In genomic region chr22:43867839-43868652, GRCh38 we compare ENCODE assay signal across 10 cellular contexts. TPM values are rescaled to one million over a fixed set of nuclear protein-coding genes. Genes with fewer than 3 reads are reported as not detected.
DNase-seq lines count a peak whose midpoint lies in the region; ATAC-seq and TF ChIP-seq lines count a peak whose summit lies in the region.
"Had no signal": no experiment of that assay in that cellular context is flagged by ENCODE, and none has a peak within 500 bp of the region (broad histone marks: within the 10 kb centered on the region; RNA-seq: fewer than 3 reads in every experiment).

No MANE protein-coding gene starts in this region.

- H2BK120ac ChIP-seq in trophoblast cell (ENCODE audit: insufficient read depth, low read length, poor library complexity): no peak overlapping the region

- no peak overlapping the region for H3K18ac ChIP-seq in trophoblast cell (ENCODE audit: low read length)

- no peak overlapping the region for H2AFZ ChIP-seq in trophoblast cell (ENCODE audit: insufficient read depth, low read length, poor library complexity)

- H3K36me3 ChIP-seq in trophoblast cell (ENCODE audit: control insufficient read depth in 1 of 2, insufficient read depth in 2 of 2, low read length in 2 of 2): no peaks in the 10 kb centered on the region

- peak; percentile 9 for DNase-seq in activated naive CD4-positive, alpha-beta T cell treated with Interleukin-2 at 50 U/mL for 16 hours
- DNase-seq in activated naive CD4-positive, alpha-beta T cell (lab: John Stamatoyannopoulos, UW): no peak
- peak; percentile 25 for DNase-seq in T1000 (lab: John Stamatoyannopoulos, UW)
- DNase-seq in foreskin fibroblast: peak; percentile 47 to 79
- peak; percentile 62 to 72 for DNase-seq in trophoblast cell
- no peak for DNase-seq in central memory CD4-positive, alpha-beta T cell
- no peak for DNase-seq in NK-92 (lab: John Stamatoyannopoulos, UW; ENCODE audit: unreplicated experiment)
- DNase-seq: naive B cell had no signal

- no peak overlapping the region for H3K4ac ChIP-seq in trophoblast cell (ENCODE audit: low read depth, low read length)

- no peak overlapping the region for H4K12ac ChIP-seq in trophoblast cell (ENCODE audit: low read depth, low read length)

- no CpG with 5 or more reads among the region's 11 CpGs for WGBS in trophoblast cell (ENCODE audit: extremely low coverage, insufficient coverage, insufficient read length)

- H3K27me3 ChIP-seq in trophoblast cell (ENCODE audit: insufficient read depth, low read length): no peaks in the 10 kb centered on the region

- H3K9me3 ChIP-seq in trophoblast cell (ENCODE audit: insufficient read depth, low read depth, low read length): no peaks in the 10 kb centered on the region

- H2AK5ac ChIP-seq in trophoblast cell (ENCODE audit: low read length): no peak overlapping the region

- TF ChIP-seq CTCF in foreskin fibroblast (IDR thresholded peaks at IDR 0.05; ENCODE audit: low read depth, low read length): no peak

- H3K23ac ChIP-seq in trophoblast cell (ENCODE audit: low read length): no peak overlapping the region

- no peak overlapping the region for H3K27ac ChIP-seq in trophoblast cell (ENCODE audit: low read depth, low read length)

- no peak overlapping the region for H3K4me3 ChIP-seq in foreskin fibroblast (ENCODE audit: low read depth in 1 of 2, low read length in 2 of 2)
- no peak overlapping the region for H3K4me3 ChIP-seq in trophoblast cell (ENCODE audit: low read depth, low read length)

- no peaks in the 10 kb centered on the region for H3K79me2 ChIP-seq in trophoblast cell (ENCODE audit: control insufficient read depth, insufficient read depth, low read length, poor library complexity)

- no peak overlapping the region for H4K8ac ChIP-seq in trophoblast cell (ENCODE audit: low read depth, low read length)

- H4K91ac ChIP-seq in trophoblast cell (ENCODE audit: low read depth, low read length): no peak overlapping the region

- H3K4me1 ChIP-seq in trophoblast cell (ENCODE audit: control insufficient read depth in 1 of 2, insufficient read depth in 2 of 2, low read length in 2 of 2): no peaks in the 10 kb centered on the region

- H3K79me1 ChIP-seq in trophoblast cell (ENCODE audit: low read length): no peaks in the 10 kb centered on the region

- H3K9ac ChIP-seq in trophoblast cell (ENCODE audit: low read length): no peak overlapping the region

- no peak overlapping the region for H2BK12ac ChIP-seq in trophoblast cell (ENCODE audit: low read length)

- no peak for ATAC-seq in GM18520 (IDR thresholded peaks at IDR 0.05; ENCODE audit: unreplicated experiment)
- ATAC-seq: CD8-positive, alpha-beta T cell had no signal

- H3K14ac ChIP-seq in trophoblast cell (ENCODE audit: low read length): no peak overlapping the region

- H2BK5ac ChIP-seq in trophoblast cell (ENCODE audit: low read depth, low read length, poor library complexity): no peak overlapping the region

- no peak overlapping the region for H3K4me2 ChIP-seq in trophoblast cell (ENCODE audit: low read length)

RNA-seq across cellular contexts. Expression of gene SULT4A1, which starts 5.7 kb away (rescaled TPM):
- 0.25 and 0.46 TPM in 2 replicates for polyA plus RNA-seq in trophoblast cell (2013)

RNA-seq across cellular contexts. Expression of gene PNPLA5, which starts 23.8 kb away (rescaled TPM):
- not detected in 2 replicates for polyA plus RNA-seq in trophoblast cell (2013)

RNA-seq across cellular contexts. Expression of gene PNPLA3, which starts 55.6 kb away (rescaled TPM):
- 6.9 and 7.6 TPM in 2 replicates for polyA plus RNA-seq in trophoblast cell (2013)

RNA-seq across cellular contexts. Expression of gene EFCAB6, which starts 55.9 kb away (rescaled TPM):
- polyA plus RNA-seq in trophoblast cell (2013): 0.25 and 0.26 TPM in 2 replicates

Comparison
In these comparisons a context has a peak if more than half of its experiments do, and no peak if none do; other contexts are left out.
1. DNase-seq: peak in activated naive CD4-positive, alpha-beta T cell treated with Interleukin-2 at 50 U/mL for 16 hours (single experiment), T1000 (single experiment), foreskin fibroblast (2 of 2) and trophoblast cell (2 of 2); none in activated naive CD4-positive, alpha-beta T cell (0 of 4), central memory CD4-positive, alpha-beta T cell (single experiment) and NK-92 (single experiment).